ENCODE assay signal across 14 cellular contexts in genomic region chr11:118263109-118263508, GRCh38. TPM values are rescaled to one million over a fixed set of nuclear protein-coding genes. Genes with fewer than 3 reads are reported as not detected.
A peak's percentile ranks its signal among the peaks of the same experiment; 100 is the strongest.
DNase-seq lines count a peak whose midpoint lies in the region; ATAC-seq and TF ChIP-seq lines count a peak whose summit lies in the region.
"Had no signal": no experiment of that assay in that cellular context is flagged by ENCODE, and none has a peak within 500 bp of the region (broad histone marks: within the 10 kb centered on the region; RNA-seq: fewer than 3 reads in every experiment).

No MANE protein-coding gene starts in this region.

- H3K27me3 ChIP-seq in kidney epithelial cell (ENCODE audit: control insufficient read depth, insufficient read depth, low read length), result no peaks in the 10 kb centered on the region

- no peak for DNase-seq in activated CD4-positive, alpha-beta T cell treated with anti-CD3 and anti-CD28 coated beads, Interleukin-2, amount 10 ng/mL, durations not matched to agents 7 days and 5 days
- DNase-seq in activated CD4-positive, alpha-beta T cell treated with anti-CD3 and anti-CD28 coated beads, Interleukin-2, amount 50 U/mL, for 4 hours, result no peak
- DNase-seq in activated CD8-positive, alpha-beta T cell treated with anti-CD3 and anti-CD28 coated beads for 36 hours, result no peak
- DNase-seq in kidney epithelial cell (ENCODE audit: low read depth) (no peak), GM13976 (ENCODE audit: low spot score) (no peak), LoVo (ENCODE audit: low spot score) (no peak)
- DNase-seq in stimulated activated naive B cell treated with anti-CD40 and anti-IgM and Interleukin-4, amounts not matched to agents 10 μg/mL and 1 μg/mL and 100 μg/mL, for 72 hours, result no peak
- no peak for DNase-seq in NK-92 treated with Interleukin-12 subunit alpha and Interleukin-12 subunit beta, amount 100 ng/mL, for 24 hours (lab: John Stamatoyannopoulos, UW)
- DNase-seq: activated CD4-positive, alpha-beta T cell treated with anti-CD3 and anti-CD28 coated beads, Interleukin-2, amount 50 U/mL, for 1 hour; EL; NCI-H1048; NCI-H82 had no signal

- ATAC-seq in activated CD8-positive, alpha-beta T cell treated with anti-CD3 and anti-CD28 coated beads for 36 hours, result no peak
- ATAC-seq in stimulated activated naive B cell treated with anti-CD40 and anti-IgM and Interleukin-4, amounts not matched to agents 10 μg/mL and 1 μg/mL and 100 μg/mL, for 72 hours (replicated peaks), result no peak

- POLR2A ChIA-PET in activated CD4-positive, alpha-beta T cell treated with anti-CD3 and anti-CD28 coated beads, Interleukin-2, amount 10 ng/mL, durations not matched to agents 7 days and 5 days (lab: Charles Lee), result no interaction called here
- POLR2A ChIA-PET in activated CD8-positive, alpha-beta T cell treated with anti-CD3 and anti-CD28 coated beads for 36 hours (lab: Charles Lee), result interaction anchor here (1.0 to 1.4 kb wide), 3 partner anchors 25 to 37 kb away, joined by 3 to 5 read pairs (median 3); no protein-coding TSS in a partner anchor

- in situ Hi-C loops in GM13976 (cut with MboI; ENCODE audit: low sequenced_read_pairs, unreplicated experiment), result no loop called here

- intact Hi-C loops in activated CD8-positive, alpha-beta T cell treated with anti-CD3 and anti-CD28 coated beads for 36 hours (cut with micrococcal nuclease), result no loop called here

- H3K4me1 Mint-ChIP-seq in activated CD4-positive, alpha-beta T cell treated with anti-CD3 and anti-CD28 coated beads, Interleukin-2, amount 10 ng/mL, durations not matched to agents 7 days and 5 days, result peaks cover 61% of the 10 kb centered on the region
- peaks cover 64% of the 10 kb centered on the region for H3K4me1 Mint-ChIP-seq in activated CD8-positive, alpha-beta T cell treated with anti-CD3 and anti-CD28 coated beads for 36 hours (ENCODE audit: low read depth)
- peaks cover 20 to 41% of the 10 kb centered on the region in 2 donors for H3K4me1 Mint-ChIP-seq in stimulated activated naive B cell treated with anti-CD40 and anti-IgM and Interleukin-4, amounts not matched to agents 10 μg/mL and 1 μg/mL and 100 μg/mL, for 72 hours

- no peaks in the 10 kb centered on the region for H3K36me3 ChIP-seq in kidney epithelial cell (ENCODE audit: control insufficient read depth, insufficient read depth, low read length)

- peaks cover 6% of the 10 kb centered on the region for H3K9me3 Mint-ChIP-seq in activated CD4-positive, alpha-beta T cell treated with anti-CD3 and anti-CD28 coated beads, Interleukin-2, amount 10 ng/mL, durations not matched to agents 7 days and 5 days
- peaks cover 10% of the 10 kb centered on the region for H3K9me3 Mint-ChIP-seq in activated CD8-positive, alpha-beta T cell treated with anti-CD3 and anti-CD28 coated beads for 36 hours
- peaks cover 0 to 3% of the 10 kb centered on the region in 2 donors for H3K9me3 Mint-ChIP-seq in stimulated activated naive B cell treated with anti-CD40 and anti-IgM and Interleukin-4, amounts not matched to agents 10 μg/mL and 1 μg/mL and 100 μg/mL, for 72 hours

- peak overlapping the region; percentile 31 for H3K4me3 ChIP-seq in kidney epithelial cell (ENCODE audit: low read depth, low read length)

- H3K4me3 Mint-ChIP-seq in activated CD4-positive, alpha-beta T cell treated with anti-CD3 and anti-CD28 coated beads, Interleukin-2, amount 10 ng/mL, durations not matched to agents 7 days and 5 days, result peak overlapping the region; percentile 74
- peak overlapping the region; percentile 81 for H3K4me3 Mint-ChIP-seq in activated CD8-positive, alpha-beta T cell treated with anti-CD3 and anti-CD28 coated beads for 36 hours
- peak overlapping the region; percentile 60 to 63 for H3K4me3 Mint-ChIP-seq in stimulated activated naive B cell treated with anti-CD40 and anti-IgM and Interleukin-4, amounts not matched to agents 10 μg/mL and 1 μg/mL and 100 μg/mL, for 72 hours
- H3K4me3 Mint-ChIP-seq: neural crest cell had no signal

- CTCF ChIA-PET in activated CD4-positive, alpha-beta T cell treated with anti-CD3 and anti-CD28 coated beads, Interleukin-2, amount 10 ng/mL, durations not matched to agents 7 days and 5 days (lab: Charles Lee), result interaction anchor here (1.2 to 1.4 kb wide), 3 partner anchors 12 to 65 kb away, joined by 3 to 4 read pairs (median 4); no protein-coding TSS in a partner anchor
- CTCF ChIA-PET in activated CD8-positive, alpha-beta T cell treated with anti-CD3 and anti-CD28 coated beads for 36 hours (lab: Charles Lee), result interaction anchor here (1.3 to 8.6 kb wide), 9 partner anchors 8 to 110 kb away, joined by 3 to 86 read pairs (median 4); partner anchors contain the start of gene CD3E

- peaks cover 27% of the 10 kb centered on the region for H3K36me3 Mint-ChIP-seq in activated CD4-positive, alpha-beta T cell treated with anti-CD3 and anti-CD28 coated beads, Interleukin-2, amount 10 ng/mL, durations not matched to agents 7 days and 5 days (ENCODE audit: low read depth)
- H3K36me3 Mint-ChIP-seq in activated CD8-positive, alpha-beta T cell treated with anti-CD3 and anti-CD28 coated beads for 36 hours (ENCODE audit: low read depth), result peaks cover 50% of the 10 kb centered on the region
- H3K36me3 Mint-ChIP-seq in stimulated activated naive B cell treated with anti-CD40 and anti-IgM and Interleukin-4, amounts not matched to agents 10 μg/mL and 1 μg/mL and 100 μg/mL, for 72 hours, result peaks cover 22 to 30% of the 10 kb centered on the region in 2 donors

- no peak for TF ChIP-seq CTCF in activated CD8-positive, alpha-beta T cell treated with anti-CD3 and anti-CD28 coated beads for 36 hours (IDR thresholded peaks at IDR 0.05)
- TF ChIP-seq CTCF in kidney epithelial cell (IDR thresholded peaks at IDR 0.05; ENCODE audit: insufficient read depth, low read length, poor library complexity, severe bottlenecking) (no peak), GM13976 (IDR thresholded peaks at IDR 0.05; ENCODE audit: borderline replicate concordance, control extremely low read depth, extremely low read depth, insufficient read depth, missing control alignments) (no peak)

- peak overlapping the region; percentile 77 for H3K27ac Mint-ChIP-seq in activated CD4-positive, alpha-beta T cell treated with anti-CD3 and anti-CD28 coated beads, Interleukin-2, amount 10 ng/mL, durations not matched to agents 7 days and 5 days
- peak overlapping the region; percentile 77 for H3K27ac Mint-ChIP-seq in activated CD8-positive, alpha-beta T cell treated with anti-CD3 and anti-CD28 coated beads for 36 hours
- H3K27ac Mint-ChIP-seq in stimulated activated naive B cell treated with anti-CD40 and anti-IgM and Interleukin-4, amounts not matched to agents 10 μg/mL and 1 μg/mL and 100 μg/mL, for 72 hours, result no peak overlapping the region

- H3K27me3 Mint-ChIP-seq in activated CD4-positive, alpha-beta T cell treated with anti-CD3 and anti-CD28 coated beads, Interleukin-2, amount 10 ng/mL, durations not matched to agents 7 days and 5 days, result peaks cover 10% of the 10 kb centered on the region
- no peaks in the 10 kb centered on the region for H3K27me3 Mint-ChIP-seq in activated CD8-positive, alpha-beta T cell treated with anti-CD3 and anti-CD28 coated beads for 36 hours
- peaks cover 39% of the 10 kb centered on the region in 2 donors for H3K27me3 Mint-ChIP-seq in stimulated activated naive B cell treated with anti-CD40 and anti-IgM and Interleukin-4, amounts not matched to agents 10 μg/mL and 1 μg/mL and 100 μg/mL, for 72 hours

RNA-seq across cellular contexts. Expression of gene MPZL2, which starts 1.0 kb away (rescaled TPM):
- 1 to 10 TPM; 5.5 to 6.0 TPM for total RNA-seq in activated CD4-positive, alpha-beta T cell treated with anti-CD3 and anti-CD28 coated beads, Interleukin-2, amount 10 ng/mL, durations not matched to agents 7 days and 5 days
- total RNA-seq in activated CD8-positive, alpha-beta T cell treated with anti-CD3 and anti-CD28 coated beads for 36 hours, result 10 to 100 TPM; 26.2 to 31.0 TPM
- 12.1 and 13.1 TPM in 2 replicates for total RNA-seq in kidney epithelial cell
- total RNA-seq: neural crest cell had no signal

RNA-seq across cellular contexts. Expression of gene MPZL3, which starts 10.9 kb away (rescaled TPM):
- 10 to 100 TPM; 21.2 to 22.0 TPM for total RNA-seq in activated CD4-positive, alpha-beta T cell treated with anti-CD3 and anti-CD28 coated beads, Interleukin-2, amount 10 ng/mL, durations not matched to agents 7 days and 5 days
- 10 to 100 TPM; 51.1 to 51.7 TPM for total RNA-seq in activated CD8-positive, alpha-beta T cell treated with anti-CD3 and anti-CD28 coated beads for 36 hours
- 7.9 and 9.4 TPM in 2 replicates for total RNA-seq in kidney epithelial cell

RNA-seq across cellular contexts. Expression of gene JAML, which starts 38.3 kb away (rescaled TPM):
- 100 to 1,000 TPM; 117 to 122 TPM for total RNA-seq in activated CD4-positive, alpha-beta T cell treated with anti-CD3 and anti-CD28 coated beads, Interleukin-2, amount 10 ng/mL, durations not matched to agents 7 days and 5 days
- total RNA-seq in activated CD8-positive, alpha-beta T cell treated with anti-CD3 and anti-CD28 coated beads for 36 hours, result 100 to 1,000 TPM; 236 to 251 TPM
- total RNA-seq in kidney epithelial cell, result 2.5 TPM in 1 of 2 replicates, not detected in the other
- total RNA-seq: astrocyte, neural crest cell had no signal

RNA-seq across cellular contexts. Expression of gene CD3E, which starts 41.4 kb away (rescaled TPM):
- total RNA-seq in activated CD4-positive, alpha-beta T cell treated with anti-CD3 and anti-CD28 coated beads, Interleukin-2, amount 10 ng/mL, durations not matched to agents 7 days and 5 days, result 100 to 1,000 TPM; 680 to 841 TPM
- total RNA-seq in activated CD8-positive, alpha-beta T cell treated with anti-CD3 and anti-CD28 coated beads for 36 hours, result 100 to 1,000 TPM; 372 to 387 TPM
- not detected in 2 replicates for total RNA-seq in kidney epithelial cell
- total RNA-seq: astrocyte, neural crest cell had no signal

Comparison
In these comparisons a context has a peak if more than half of its experiments do, and no peak if none do; other contexts are left out.
1. RNA of gene JAML, which starts 38.3 kb away (total RNA-seq): 236 to 251 TPM in activated CD8-positive, alpha-beta T cell treated with anti-CD3 and anti-CD28 coated beads for 36 hours and 117 to 122 TPM in activated CD4-positive, alpha-beta T cell treated with anti-CD3 and anti-CD28 coated beads, Interleukin-2, amount 10 ng/mL, durations not matched to agents 7 days and 5 days; 2.5 TPM in kidney epithelial cell; every median in the first group is over 10 times any median in the second.
2. Peak in every context shown above with its lines, with median percentiles within 50 percentile points of each other: H3K4me3 Mint-ChIP-seq.